In the genomic region with DNA sequence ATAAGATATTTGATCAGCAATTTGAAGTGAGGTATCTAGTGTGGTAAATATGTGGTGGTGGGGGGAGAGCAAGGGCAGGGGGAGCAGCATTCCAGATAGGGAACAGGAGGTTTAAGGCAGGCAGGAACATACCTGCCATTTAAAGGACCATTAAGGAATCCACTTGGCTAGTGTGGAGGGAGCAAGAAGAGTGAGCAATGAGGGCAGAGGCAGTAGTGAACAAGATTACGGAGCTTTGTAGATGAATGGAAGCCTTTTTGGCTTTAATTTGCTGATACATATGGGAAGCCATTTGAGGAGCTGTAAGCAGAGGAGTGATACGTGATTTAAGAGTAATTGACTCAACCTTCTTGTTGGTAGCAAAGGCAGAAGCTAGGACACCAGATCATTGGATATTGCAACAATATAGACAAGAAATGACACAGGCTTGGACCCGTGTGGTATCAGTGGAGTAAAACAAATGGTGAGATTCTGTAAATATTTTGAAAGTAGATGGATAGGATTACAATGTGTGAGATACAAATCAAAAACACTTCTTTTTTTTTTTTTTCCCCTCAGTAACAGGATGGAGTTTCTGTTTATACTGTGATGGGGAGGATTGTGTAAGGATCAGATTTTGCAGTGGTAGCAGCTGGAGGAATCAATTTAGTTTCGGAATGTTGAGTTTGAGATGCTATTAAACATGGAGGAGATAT, we compare ENCODE assay signal across 22 cellular contexts.
DNase-seq lines count a peak whose midpoint lies in the region; ATAC-seq, FAIRE-seq and TF ChIP-seq lines count a peak whose summit lies in the region.
"Had no signal": no experiment of that assay in that cellular context is flagged by ENCODE, and none has a peak within 500 bp of the region (broad histone marks: within the 10 kb centered on the region; RNA-seq: fewer than 3 reads in every experiment).

No MANE protein-coding gene starts in this region.

- peaks cover 16% of the 10 kb centered on the region for H3K36me3 ChIP-seq in left ventricle myocardium inferior
- no peaks in the 10 kb centered on the region for H3K36me3 ChIP-seq in right atrium auricular region
- no peaks in the 10 kb centered on the region for H3K36me3 ChIP-seq in HepG2 (replicated peaks in 1 of 2; ENCODE audit: control insufficient read depth in 1 of 2, insufficient read depth in 2 of 2, low read length in 2 of 2)
- H3K36me3 ChIP-seq in BE2C = peaks cover 4% of the 10 kb centered on the region; the same call in 1 of the 2 replicates

- POLR2A ChIA-PET in HepG2 (lab: Yijun Ruan, JAX) = no interaction called here

- peaks cover 11% of the 10 kb centered on the region for H3K4me1 Mint-ChIP-seq in activated naive CD8-positive, alpha-beta T cell treated with anti-CD3 and anti-CD28 coated beads for 36 hours

- H3K9me3 Mint-ChIP-seq in activated naive CD8-positive, alpha-beta T cell treated with anti-CD3 and anti-CD28 coated beads for 36 hours = no peaks in the 10 kb centered on the region
- H3K9me3 Mint-ChIP-seq: CD8-positive, alpha-beta memory T cell had no signal

- H3K4me3 Mint-ChIP-seq in activated naive CD8-positive, alpha-beta T cell treated with anti-CD3 and anti-CD28 coated beads for 36 hours = no peak overlapping the region
- H3K4me3 Mint-ChIP-seq: CD8-positive, alpha-beta memory T cell; HFFc6 had no signal

- H3K4me3 ChIP-seq in left ventricle myocardium inferior = no peak overlapping the region
- no peak overlapping the region for H3K4me3 ChIP-seq in right atrium auricular region
- no peak overlapping the region for H3K4me3 ChIP-seq in HepG2 (replicated peaks in 1 of 3; ENCODE audit: insufficient read depth in 1 of 3, low read depth in 2 of 3, low read length in 3 of 3)
- H3K4me3 ChIP-seq in BE2C (ENCODE audit: low read depth, low read length) = no peak overlapping the region
- H3K4me3 ChIP-seq: BLaER1 treated with 17β-estradiol and CSF1 and Interleukin-3, amounts not matched to agents 10 nM and 100 nM; PC-9 had no signal

- BruUV-seq in HepG2 (replicated peaks; lab: Mats Ljungman, UMichigan) = no TSS peak

- H3K4me1 ChIP-seq in left ventricle myocardium inferior (peaks cover 29% of the 10 kb centered on the region), right atrium auricular region (no peaks in the 10 kb centered on the region), HepG2 (ENCODE audit: insufficient read depth, low read length) (no peaks in the 10 kb centered on the region), BE2C (peaks cover 5% of the 10 kb centered on the region)
- H3K4me1 ChIP-seq: BLaER1 treated with 17β-estradiol and CSF1 and Interleukin-3, amounts not matched to agents 10 nM and 100 nM had no signal

- peaks cover 18% of the 10 kb centered on the region for H3K36me3 Mint-ChIP-seq in activated naive CD8-positive, alpha-beta T cell treated with anti-CD3 and anti-CD28 coated beads for 36 hours

- H2AFZ ChIP-seq in HepG2 (ENCODE audit: low read length) = no peak overlapping the region
- H2AFZ ChIP-seq: PC-9 had no signal

- ATAC-seq in HepG2 = no peak
- ATAC-seq: SK-N-SH treated with all-trans-retinoic acid at 6 μM for 48 hours had no signal

- no peak overlapping the region for H3K27ac Mint-ChIP-seq in activated naive CD8-positive, alpha-beta T cell treated with anti-CD3 and anti-CD28 coated beads for 36 hours
- H3K27ac Mint-ChIP-seq: HFFc6 had no signal

- CTCF ChIA-PET in HepG2 (lab: Yijun Ruan, JAX; ENCODE audit: low intra/inter-chr PET ratio, low total read pairs) = no interaction called here

- H3K9ac ChIP-seq in HepG2 (ENCODE audit: insufficient read depth, low read depth, low read length) = no peak overlapping the region
- H3K9ac ChIP-seq: BLaER1 treated with 17β-estradiol and CSF1 and Interleukin-3, amounts not matched to agents 10 nM and 100 nM had no signal

- no peak for TF ChIP-seq RAD21 in HepG2 (CRISPR knock-in tag; IDR thresholded peaks at IDR 0.05)

- no peak overlapping the region for H3K4me2 ChIP-seq in HepG2 (ENCODE audit: low read depth, low read length)
- H3K4me2 ChIP-seq: BLaER1 treated with 17β-estradiol and CSF1 and Interleukin-3, amounts not matched to agents 10 nM and 100 nM; PC-9 had no signal

- in situ Hi-C loops in HepG2 (cut with HindIII; ENCODE audit: extremely low pct_ligation_motif_present, low pct_unique_long_range_greater_than_20kb) = no loop called here

- FAIRE-seq in HepG2 (lab: Jason Lieb, UNC) (no peak), D721Med (lab: Jason Lieb, UNC) (no peak)
- FAIRE-seq: A204.1 had no signal

- TF ChIP-seq CTCF in left ventricle myocardium inferior (IDR thresholded peaks at IDR 0.05; ENCODE audit: borderline replicate concordance) (no peak), right atrium auricular region (IDR thresholded peaks at IDR 0.05) (no peak), HepG2 (CRISPR knock-in tag; IDR thresholded peaks at IDR 0.05) (no peak), D721Med (IDR thresholded peaks at IDR 0.05; ENCODE audit: insufficient read depth, missing control alignments) (no peak), BE2C (IDR thresholded peaks at IDR 0.05; ENCODE audit: low read depth, low read length) (no peak)

- DNase-seq in left ventricle myocardium inferior (no peak), right atrium auricular region (ENCODE audit: low spot score) (no peak), fibroblast of gingiva (ENCODE audit: low read depth) (peak; percentile 80), HepG2 (ENCODE audit: low spot score) (no peak), D721Med (ENCODE audit: insufficient read length, low spot score) (no peak), BE2C (no peak), A172 (ENCODE audit: low spot score) (no peak)
- DNase-seq in activated naive CD8-positive, alpha-beta T cell treated with anti-CD3 and anti-CD28 coated beads for 36 hours = no peak
- DNase-seq: CD8-positive, alpha-beta memory T cell; DMS79 treated with DMSO at 0.1 percent for 48 hours; H7; HFFc6; NCI-H1105; NCI-H2081; NCI-H510A treated with DMSO at 0.1 percent for 48 hours; PC-9; SIG-M5 had no signal

- intact Hi-C loops in left ventricle myocardium inferior (cut with micrococcal nuclease) (no loop called here), HepG2 (cut with micrococcal nuclease; ENCODE audit: unreplicated experiment) (no loop called here)

- H4K20me1 ChIP-seq in HepG2 (ENCODE audit: insufficient read depth, low read length) = no peaks in the 10 kb centered on the region
- H4K20me1 ChIP-seq: BLaER1 treated with 17β-estradiol and CSF1 and Interleukin-3, amounts not matched to agents 10 nM and 100 nM had no signal

- H3K27ac ChIP-seq in left ventricle myocardium inferior (replicated peaks) (peak overlapping the region; percentile 45), right atrium auricular region (peak overlapping the region in 1 of 2 donors; percentile 15), HepG2 (ENCODE audit: extremely low read length, insufficient read depth, low read length) (no peak overlapping the region)
- H3K27ac ChIP-seq: BLaER1 treated with 17β-estradiol and CSF1 and Interleukin-3, amounts not matched to agents 10 nM and 100 nM; HL-60; PC-9; RWPE1 had no signal

- WGBS in HepG2 (ENCODE audit: low lambda C conversion rate) = 85% methylated on average over 4 of the region's 4 CpGs

- no peaks in the 10 kb centered on the region for H3K27me3 ChIP-seq in left ventricle myocardium inferior (ENCODE audit: low read depth)
- H3K27me3 ChIP-seq in right atrium auricular region = no peaks in the 10 kb centered on the region
- no peaks in the 10 kb centered on the region for H3K27me3 ChIP-seq in HepG2 (ENCODE audit: control insufficient read depth in 1 of 2, insufficient read depth in 2 of 2, low read length in 2 of 2)
- H3K27me3 ChIP-seq in BE2C = no peaks in the 10 kb centered on the region
- H3K27me3 ChIP-seq: BLaER1 treated with 17β-estradiol and CSF1 and Interleukin-3, amounts not matched to agents 10 nM and 100 nM had no signal

- TF ChIP-seq POLR2A in HepG2 (IDR thresholded peaks at IDR 0.05; ENCODE audit: insufficient read depth in 1 of 2, low read depth in 2 of 2, low read length in 2 of 2) = no peak

- no peaks in the 10 kb centered on the region for H3K79me2 ChIP-seq in HepG2 (ENCODE audit: insufficient read depth, low read length)

- H3K9me3 ChIP-seq in left ventricle myocardium inferior (replicated peaks) (no peaks in the 10 kb centered on the region), right atrium auricular region (no peaks in the 10 kb centered on the region), HepG2 (ENCODE audit: low read length) (no peaks in the 10 kb centered on the region), BE2C (no peaks in the 10 kb centered on the region)
- H3K9me3 ChIP-seq: BLaER1 treated with 17β-estradiol and CSF1 and Interleukin-3, amounts not matched to agents 10 nM and 100 nM had no signal

- H3K27me3 Mint-ChIP-seq in activated naive CD8-positive, alpha-beta T cell treated with anti-CD3 and anti-CD28 coated beads for 36 hours = no peaks in the 10 kb centered on the region
- H3K27me3 Mint-ChIP-seq: CD8-positive, alpha-beta memory T cell had no signal

- TF ChIP-seq EP300 in HepG2 (IDR thresholded peaks at IDR 0.05; ENCODE audit: low read depth in 2 of 2, low read length in 2 of 2) (no peak), HepG2 (CRISPR knock-in tag; IDR thresholded peaks at IDR 0.05; ENCODE audit: borderline replicate concordance) (no peak)

TF ChIP-seq in HepG2, 621 proteins besides CTCF, POLR2A, EP300 and RAD21:
- no peak for TF ChIP-seq ZNF296 (CRISPR knock-in tag; conservative IDR thresholded peaks at IDR 0.05)
- peak; percentile 62 for TF ChIP-seq RBM22 (optimal IDR thresholded peaks at IDR 0.05; ENCODE audit: low read length)
- no peak for TF ChIP-seq NFYC (CRISPR knock-in tag; IDR thresholded peaks at IDR 0.05)
